8 cellular contexts compared by ENCODE assay signal in genomic region chr1:244050835-244051444, GRCh38. TPM values are rescaled to one million over a fixed set of nuclear protein-coding genes. Genes with fewer than 3 reads are reported as not detected.
A peak's percentile ranks its signal among the peaks of the same experiment; 100 is the strongest.
DNase-seq lines count a peak whose midpoint lies in the region; ATAC-seq and TF ChIP-seq lines count a peak whose summit lies in the region.

TSS of gene ZBTB18 (plus strand) at chr1:244051283. CDS start at chr1:244051432, 149 bp downstream.

- peak within 1 kb of the TSS; percentile 79 to 84 for H3K4me3 ChIP-seq in foreskin fibroblast (ENCODE audit: low read depth in 1 of 2, low read length in 2 of 2)
- H3K4me3 ChIP-seq in neural cell (ENCODE audit: low read length) = peak within 1 kb of the TSS; percentile 78

- peaks cover 12% of the 10 kb centered on the region for H3F3A ChIP-seq in neural cell (ENCODE audit: insufficient read depth, low read length, poor library complexity, severe bottlenecking)

- no peaks in the 10 kb centered on the region for H3K27me3 ChIP-seq in neural cell (ENCODE audit: insufficient read depth, low read depth, low read length)

- ATAC-seq in HG02870 (IDR thresholded peaks at IDR 0.05; ENCODE audit: unreplicated experiment) = no peak

- no peak within 1 kb of the TSS for H2AFZ ChIP-seq in neural cell (ENCODE audit: low read depth, low read length)

- H4K20me1 ChIP-seq in neural cell (ENCODE audit: insufficient read depth) = no peaks in the 10 kb centered on the region

- H3K9ac ChIP-seq in neural cell (ENCODE audit: low read length) = peak within 1 kb of the TSS; percentile 65

- peak; percentile 92 for TF ChIP-seq EP300 in neural cell (conservative IDR thresholded peaks at IDR 0.05; ENCODE audit: poor library complexity, severe bottlenecking)

- H3K27ac ChIP-seq in VCaP (peak within 1 kb of the TSS; percentile 88), neural cell (ENCODE audit: low read length) (peak within 1 kb of the TSS; percentile 71)

- no peak for TF ChIP-seq CTCF in VCaP (conservative IDR thresholded peaks at IDR 0.05)
- TF ChIP-seq CTCF in foreskin fibroblast (IDR thresholded peaks at IDR 0.05; ENCODE audit: low read depth, low read length) = no peak
- peak; percentile 17 for TF ChIP-seq CTCF in neural cell (IDR thresholded peaks at IDR 0.05; ENCODE audit: poor library complexity, severe bottlenecking)
- no peak for TF ChIP-seq CTCF in GM13976 (IDR thresholded peaks at IDR 0.05; ENCODE audit: borderline replicate concordance, control extremely low read depth, extremely low read depth, insufficient read depth, missing control alignments)

- H3K36me3 ChIP-seq in neural cell (ENCODE audit: insufficient read depth, low read length) = peaks cover 8% of the 10 kb centered on the region

- H3K9me3 ChIP-seq in neural cell (ENCODE audit: low read length) = no peaks in the 10 kb centered on the region

- peak within 1 kb of the TSS; percentile 88 for H3K4me2 ChIP-seq in neural cell (ENCODE audit: low read length)

- peaks cover 59% of the 10 kb centered on the region for H3K79me2 ChIP-seq in neural cell (replicated peaks; ENCODE audit: insufficient read depth, low read length)

- TF ChIP-seq RAD21 in neural cell (conservative IDR thresholded peaks at IDR 0.05) = peak; percentile 52

- DNase-seq in EL (peak; percentile 64), NCI-H146 (lab: John Stamatoyannopoulos, UW) (peak; percentile 88), foreskin fibroblast (peak; percentile 36 to 65), GM13976 (ENCODE audit: low spot score) (no peak)
- DNase-seq in stimulated activated CD4-positive, alpha-beta T cell treated with anti-CD3 and anti-CD28 coated beads, Interleukin-12 subunit alpha, Interleukin-12 subunit beta, amount 100 ng/mL, for 4 hours = no peak

- in situ Hi-C loops in GM13976 (cut with MboI; ENCODE audit: low sequenced_read_pairs, unreplicated experiment) = no loop called here

- no peaks in the 10 kb centered on the region for H3K9me2 ChIP-seq in neural cell (ENCODE audit: insufficient read depth, low read length)

TF ChIP-seq in neural cell, 6 proteins besides CTCF, POLR2A, EP300 and RAD21:
- TF ChIP-seq REST (IDR thresholded peaks at IDR 0.05; ENCODE audit: borderline replicate concordance) = peak; percentile 73
- TF ChIP-seq SMC3 (conservative IDR thresholded peaks at IDR 0.05; ENCODE audit: poor library complexity) = peak; percentile 55
- peak; percentile 69 for TF ChIP-seq MXI1 (conservative IDR thresholded peaks at IDR 0.05; ENCODE audit: poor library complexity, severe bottlenecking)
- peak; percentile 92 for TF ChIP-seq POLR2AphosphoS5 (IDR thresholded peaks at IDR 0.05)
- TF ChIP-seq TAF1 (IDR thresholded peaks at IDR 0.05; ENCODE audit: low read depth) = peak; percentile 66
- TF ChIP-seq EZH2 (IDR thresholded peaks at IDR 0.05; ENCODE audit: borderline replicate concordance, insufficient read depth, low read length, poor library complexity, severe bottlenecking) = no peak

RNA-seq across cellular contexts. Expression of gene ZBTB18, which starts in this region (rescaled TPM):
- 28.1 and 30.6 TPM in 2 replicates for polyA plus RNA-seq in neural cell
- 48.7 and 49.4 TPM in 2 replicates for polyA minus RNA-seq in neural cell

Comparison
In these comparisons a context has a peak if more than half of its experiments do, and no peak if none do; other contexts are left out.
1. DNase-seq: peak in EL (single experiment), NCI-H146 (single experiment) and foreskin fibroblast (2 of 2); none in GM13976 (single experiment) and stimulated activated CD4-positive, alpha-beta T cell treated with anti-CD3 and anti-CD28 coated beads, Interleukin-12 subunit alpha, Interleukin-12 subunit beta, amount 100 ng/mL, for 4 hours (single experiment).